Comparison of ENCODE assay signal across 8 cellular contexts in genomic region chr6:17714879-17715860, GRCh38. TPM values are rescaled to one million over a fixed set of nuclear protein-coding genes. Genes with fewer than 3 reads are reported as not detected.
A peak's percentile ranks its signal among the peaks of the same experiment; 100 is the strongest.
DNase-seq lines count a peak whose midpoint lies in the region; ATAC-seq, FAIRE-seq and TF ChIP-seq lines count a peak whose summit lies in the region.

No MANE protein-coding gene starts in this region.

- no peak overlapping the region for H3K18ac ChIP-seq in H1 (ENCODE audit: extremely low read depth, low read length)

- no peak for FAIRE-seq in A549 (lab: Jason Lieb, UNC)
- FAIRE-seq in H1 (lab: Jason Lieb, UNC): no peak

- H4K5ac ChIP-seq in H1 (ENCODE audit: insufficient read length, low read depth, low read length): no peak overlapping the region

- H3K23me2 ChIP-seq in H1 (ENCODE audit: low read depth, low read length): no peaks in the 10 kb centered on the region

- H3K9ac ChIP-seq in H1 (replicated peaks in 1 of 4; ENCODE audit: extremely low read depth in 1 of 4, low read depth in 3 of 4, low read length in 3 of 4): no peak overlapping the region

- H3K4me1 ChIP-seq in A549 (peaks cover 18% of the 10 kb centered on the region), H1 (replicated peaks in 1 of 4; ENCODE audit: control insufficient read depth in 3 of 4, insufficient read depth in 4 of 4, low read length in 3 of 4) (peaks cover 0 to 3% (median 2%) of the 10 kb centered on the region in 4 experiments; a peak in 3 of 7 replicates)

- H3K9me3 ChIP-seq in A549 (no peaks in the 10 kb centered on the region), H1 (ENCODE audit: insufficient read depth in 2 of 2, low read depth in 1 of 2, low read length in 1 of 2) (no peaks in the 10 kb centered on the region)

- no peak overlapping the region for H2BK20ac ChIP-seq in H1 (ENCODE audit: low read length)

- H3K23ac ChIP-seq in H1 (ENCODE audit: insufficient read length): no peak overlapping the region

- POLR2A ChIA-PET in A549 (lab: Yijun Ruan, JAX) (interaction anchor here (0.6 to 0.7 kb wide), 3 partner anchors 30 to 243 kb away, joined by 3 to 5 read pairs (median 3); no protein-coding TSS in a partner anchor), H1 (lab: Charles Lee; ENCODE audit: partially characterized antibody) (interaction anchor here (0.6 to 2.2 kb wide), 6 partner anchors 8 to 313 kb away, joined by 3 to 8 read pairs (median 3); partner anchors contain the start of genes FAM8A1 and NUP153)

- H2AK5ac ChIP-seq in H1 (ENCODE audit: low read depth, low read length): no peak overlapping the region

- H2BK5ac ChIP-seq in H1 (ENCODE audit: low read depth, low read length): no peak overlapping the region

- CTCF ChIA-PET in A549 (lab: Yijun Ruan, JAX): interaction anchor here (0.6 to 1.5 kb wide), 3 partner anchors 7 to 237 kb away, joined by 3 to 4 read pairs (median 3); no protein-coding TSS in a partner anchor
- CTCF ChIA-PET in H1 (lab: Charles Lee; ENCODE audit: partially characterized antibody): interaction anchor here (0.6 to 2.4 kb wide), 5 partner anchors 10 to 1925 kb away, joined by 3 to 5 read pairs (median 3); no protein-coding TSS in a partner anchor

- no peaks in the 10 kb centered on the region for H4K20me1 ChIP-seq in H1 (replicated peaks in 1 of 2; ENCODE audit: control insufficient read depth in 1 of 2, insufficient read depth in 2 of 2, low read length in 2 of 2)

- TF ChIP-seq RAD21 in A549 (conservative IDR thresholded peaks at IDR 0.05 in 1 of 2, IDR thresholded peaks at IDR 0.05 in 1 of 2) (no peak), H1 (IDR thresholded peaks at IDR 0.05 in 1 of 2, conservative IDR thresholded peaks at IDR 0.05 in 1 of 2; ENCODE audit: low read depth in 2 of 2, low read length in 2 of 2) (no peak)

- no peak overlapping the region for H3K14ac ChIP-seq in H1 (ENCODE audit: insufficient read length)

- no peak overlapping the region for H4K8ac ChIP-seq in H1 (ENCODE audit: extremely low read depth, insufficient read depth, low read length)

- H3K36me3 ChIP-seq in H1 (ENCODE audit: control insufficient read depth in 2 of 4, insufficient read depth in 4 of 4, low read length in 3 of 4): no peaks in the 10 kb centered on the region

- TF ChIP-seq CTCF in A549 (IDR thresholded peaks at IDR 0.05) (no peak), H1 (IDR thresholded peaks at IDR 0.05; ENCODE audit: control extremely low read depth in 1 of 3, insufficient read depth in 1 of 3, low read depth in 1 of 3, low read length in 3 of 3) (no peak)

- no peaks in the 10 kb centered on the region for H3K79me1 ChIP-seq in H1 (ENCODE audit: low read depth, low read length)

- H3K79me2 ChIP-seq in H1 (ENCODE audit: control insufficient read depth in 1 of 2, insufficient read depth in 2 of 2, low read length in 2 of 2): no peaks in the 10 kb centered on the region

- peak overlapping the region; percentile 72 for H2AFZ ChIP-seq in H1 (ENCODE audit: low read length)

- DNase-seq in A549 (ENCODE audit: low read depth in 1 of 2, low spot score in 1 of 2): peak; percentile 65 to 70
- DNase-seq in SIG-M5 treated with dmso at 0.1 percent for 504 hours (lab: John Stamatoyannopoulos, UW; ENCODE audit: unreplicated experiment): peak; percentile 69
- DNase-seq in H1 (ENCODE audit: low read depth in 1 of 2, low spot score in 2 of 2): no peak
- DNase-seq in stimulated activated CD4-positive, alpha-beta T cell treated with anti-CD3 and anti-CD28 coated beads, Interleukin-4, amount 100 ng/mL, for 1 hour: peak; percentile 11
- DNase-seq in DMS114 treated with DMSO at 0.1 percent for 48 hours (lab: John Stamatoyannopoulos, UW; ENCODE audit: unreplicated experiment): no peak
- DNase-seq in GM19240 (ENCODE audit: insufficient read length, low spot score): no peak

- H3K4me2 ChIP-seq in A549 (peak overlapping the region; percentile 63), H1 (ENCODE audit: insufficient read depth in 1 of 2, low read depth in 2 of 2, low read length in 2 of 2) (no peak overlapping the region)

- H4K91ac ChIP-seq in H1 (replicated peaks; ENCODE audit: insufficient read length, low read length): no peak overlapping the region

- H3K27ac ChIP-seq in A549 (peak overlapping the region; percentile 56 to 82), H1 (ENCODE audit: low read depth, low read length) (no peak overlapping the region)

- TF ChIP-seq EP300 in A549 (IDR thresholded peaks at IDR 0.05) (no peak), H1 (IDR thresholded peaks at IDR 0.05; ENCODE audit: borderline replicate concordance in 1 of 2, low read depth in 2 of 2, low read length in 2 of 2) (no peak)

- peak; percentile 68 to 84 for ATAC-seq in A549
- peak; percentile 88 for ATAC-seq in GM18867 (IDR thresholded peaks at IDR 0.05; ENCODE audit: unreplicated experiment)
- ATAC-seq in HG03095 (IDR thresholded peaks at IDR 0.05; ENCODE audit: unreplicated experiment): peak; percentile 90

- H3K27me3 ChIP-seq in H1 (replicated peaks in 1 of 4; ENCODE audit: control insufficient read depth in 3 of 4, extremely low read depth in 1 of 4, insufficient read depth in 3 of 4, low read length in 3 of 4): no peaks in the 10 kb centered on the region

- no peak overlapping the region for H3K56ac ChIP-seq in H1 (replicated peaks; ENCODE audit: insufficient read length, low read depth, low read length)

- H3K4ac ChIP-seq in H1 (replicated peaks; ENCODE audit: insufficient read length, low read depth, low read length): no peak overlapping the region

- no peak for TF ChIP-seq POLR2A in A549 (IDR thresholded peaks at IDR 0.05; ENCODE audit: low read length)
- TF ChIP-seq POLR2A in H1 (IDR thresholded peaks at IDR 0.05; ENCODE audit: control extremely low read depth in 1 of 2, low read depth in 2 of 2, low read length in 2 of 2): no peak

- H2BK12ac ChIP-seq in H1 (ENCODE audit: low read depth, low read length): no peak overlapping the region

- no peak overlapping the region; the same call in 1 of the 2 replicates for H2BK15ac ChIP-seq in H1 (ENCODE audit: low read length)

- no peak overlapping the region for H2BK120ac ChIP-seq in H1 (replicated peaks; ENCODE audit: low read depth, low read length)

- 54% methylated on average over 10 of the region's 10 CpGs for WGBS in A549 (ENCODE audit: missing lambda C conversion rate)
- WGBS in H1 (ENCODE audit: extremely low coverage in 1 of 2, insufficient coverage in 1 of 2, insufficient read length in 1 of 2, insufficient replicate concordance in 2 of 2, low coverage in 1 of 2, low lambda C conversion rate in 2 of 2, missing lambda C conversion rate in 1 of 2), 2 experiments: 85% methylated on average over 10 of the region's 10 CpGs; no CpG with 5 or more reads in 1 of the 2 experiments

- H3K4me3 ChIP-seq in A549 (no peak overlapping the region), H1 (ENCODE audit: extremely low read depth in 1 of 4, insufficient read depth in 2 of 4, low read depth in 3 of 4, low read length in 4 of 4) (no peak overlapping the region)

TF ChIP-seq in A549, 52 proteins besides CTCF, POLR2A, EP300 and RAD21 (continues in another document):
- no peak for TF ChIP-seq NR3C1 (IDR thresholded peaks at IDR 0.05)
- no peak for TF ChIP-seq ZFP36 (IDR thresholded peaks at IDR 0.05; ENCODE audit: borderline replicate concordance, partially characterized antibody)
- TF ChIP-seq FOSL2 (IDR thresholded peaks at IDR 0.05): peak; percentile 80
- TF ChIP-seq FOSL2 (CRISPR knock-in tag; IDR thresholded peaks at IDR 0.05): peak; percentile 90
- no peak for TF ChIP-seq ZC3H11A (IDR thresholded peaks at IDR 0.05)
- TF ChIP-seq EHMT2 (IDR thresholded peaks at IDR 0.05; ENCODE audit: low read depth): no peak
- TF ChIP-seq JUNB (IDR thresholded peaks at IDR 0.05): peak; percentile 67
- TF ChIP-seq RCOR1 (IDR thresholded peaks at IDR 0.05; ENCODE audit: low read depth, low read length): no peak
- TF ChIP-seq MAFK (IDR thresholded peaks at IDR 0.05; ENCODE audit: partially characterized antibody): peak; percentile 7
- TF ChIP-seq MAX (IDR thresholded peaks at IDR 0.05): no peak
- TF ChIP-seq HDAC2 (IDR thresholded peaks at IDR 0.05): no peak

TF ChIP-seq in H1, 55 proteins besides CTCF, POLR2A, EP300 and RAD21 (continues in another document):
- TF ChIP-seq RBBP5 (IDR thresholded peaks at IDR 0.05; ENCODE audit: borderline replicate concordance, low read depth, low read length): no peak
- TF ChIP-seq TEAD4 (IDR thresholded peaks at IDR 0.05; ENCODE audit: low read depth, low read length): no peak
- TF ChIP-seq SP4 (IDR thresholded peaks at IDR 0.05; ENCODE audit: low read length): no peak
- TF ChIP-seq TBP (IDR thresholded peaks at IDR 0.05; ENCODE audit: low read depth, low read length): no peak
- TF ChIP-seq KDM5A (IDR thresholded peaks at IDR 0.05; ENCODE audit: low read length): no peak
- TF ChIP-seq HDAC6 (IDR thresholded peaks at IDR 0.05; ENCODE audit: low read depth, low read length): no peak
- TF ChIP-seq ATF2 (IDR thresholded peaks at IDR 0.05; ENCODE audit: low read length): no peak
- TF ChIP-seq KDM4A (IDR thresholded peaks at IDR 0.05; ENCODE audit: low read depth, low read length, severe bottlenecking): no peak

RNA-seq across cellular contexts. Expression of gene NUP153, which starts 8.4 kb away (rescaled TPM):
- polyA plus RNA-seq in A549 (2011; rRNA removed) (47.3 and 49.8 TPM in 2 replicates), A549 (2017; fragmentation: RNase III; extraction: RNeasy Plus Mini Kit Qiagen cat#74134 plus additional on column Dnase treatment) (25.3 to 27.8 TPM (median 26.4 TPM) in 3 replicates), H1 (2011; rRNA removed) (28.0 and 47.0 TPM in 2 replicates)
- 11.8 and 16.6 TPM in 2 replicates for polyA plus RNA-seq in A549 (2012; cell fraction: cytosol; rRNA removed)
- polyA plus RNA-seq in A549 (2012; cell fraction: nucleus; rRNA removed): 17.9 and 24.1 TPM in 2 replicates
- polyA minus RNA-seq in A549 (2011; rRNA and poly(A)+ RNA removed): 39.5 and 40.2 TPM in 2 replicates
- total RNA-seq in H1 (2021; fragmentation: NEBNext Ultra II Directional; extraction: Animal tissue kit (Norgen Biotek cat#: 25700)): 84.8 and 86.8 TPM in 2 replicates
- polyA plus RNA-seq in H1 (2011; cell fraction: cytosol; rRNA removed): 31.8 TPM
- 37.0 TPM for polyA plus RNA-seq in H1 (2011; cell fraction: nucleus; rRNA removed)
- polyA plus RNA-seq in H1 (2012, experiment 1 of 2): 34.7 to 45.5 TPM (median 40.1 TPM) in 4 replicates
- polyA plus RNA-seq in H1 (2012, experiment 2 of 2): 2.7 TPM
- polyA plus RNA-seq in H1 (2013, experiment 1 of 2): 38.8 TPM
- polyA plus RNA-seq in H1 (2013, experiment 2 of 2): 37.9 TPM
- 74.9 and 108 TPM in 2 replicates for polyA minus RNA-seq in H1 (2011; rRNA and poly(A)+ RNA removed)
- 37.2 TPM for polyA minus RNA-seq in H1 (2011; cell fraction: cytosol; rRNA and poly(A)+ RNA removed)
- polyA minus RNA-seq in H1 (2011; cell fraction: nucleus; rRNA and poly(A)+ RNA removed): 59.9 TPM

Comparison
In these comparisons a context has a peak if more than half of its experiments do, and no peak if none do; other contexts are left out.
1. DNase-seq: peak in A549 (2 of 2), SIG-M5 treated with dmso at 0.1 percent for 504 hours (single experiment) and stimulated activated CD4-positive, alpha-beta T cell treated with anti-CD3 and anti-CD28 coated beads, Interleukin-4, amount 100 ng/mL, for 1 hour (single experiment); none in H1 (0 of 2), DMS114 treated with DMSO at 0.1 percent for 48 hours (single experiment) and GM19240 (single experiment).
2. Of the 18 proteins assayed by ChIP-seq in both H1 and A549: peak only in H1: none; only in A549: MAFK; in both: none; in neither: 17.
3. Peak in every context shown above with its lines, with median percentiles within 50 percentile points of each other: ATAC-seq.